Comparison of ENCODE assay signal across 8 cellular contexts in genomic region chr19:10836478-10837325, GRCh38. TPM values are rescaled to one million over a fixed set of nuclear protein-coding genes. Genes with fewer than 3 reads are reported as not detected.
DNase-seq lines count a peak whose midpoint lies in the region; ATAC-seq and TF ChIP-seq lines count a peak whose summit lies in the region.

No MANE protein-coding gene starts in this region.

- 0 out of 2 replicates have a peak, but pooled peaks cover 2% of the 10 kb centered on the region for H3K79me2 ChIP-seq in OCI-LY3 (ENCODE audit: low read length)

- peaks cover 2 to 5% of the 10 kb centered on the region in 2 donors for H3K9me3 Mint-ChIP-seq in activated T-cell treated with anti-CD3 and anti-CD28 coated beads, Interleukin-2, amount 50 U/mL, for 72 hours

- ATAC-seq in HG03354 (IDR thresholded peaks at IDR 0.05; ENCODE audit: poor library complexity, severe bottlenecking, unreplicated experiment) (peak; percentile 12), omental fat pad (ENCODE audit: low FRiP score) (peak; percentile 42)
- peak; percentile 48 to 54 for ATAC-seq in activated T-cell treated with anti-CD3 and anti-CD28 coated beads, Interleukin-2, amount 50 U/mL, for 72 hours (replicated peaks in 1 of 2)

- peaks cover 6 to 11% of the 10 kb centered on the region in 2 donors for H3K36me3 Mint-ChIP-seq in activated T-cell treated with anti-CD3 and anti-CD28 coated beads, Interleukin-2, amount 50 U/mL, for 72 hours (ENCODE audit: insufficient read depth in 2 of 2)

- H3K4me3 ChIP-seq in GM12864 (ENCODE audit: low read depth, low read length): peak overlapping the region; percentile 67
- peak overlapping the region; percentile 82 for H3K4me3 ChIP-seq in OCI-LY3 (ENCODE audit: low read length)
- peak overlapping the region; percentile 79 for H3K4me3 ChIP-seq in fibroblast of villous mesenchyme (ENCODE audit: low read depth, low read length)
- peak overlapping the region; percentile 69 to 74 for H3K4me3 ChIP-seq in tibial artery

- no peaks in the 10 kb centered on the region for H3K27me3 Mint-ChIP-seq in activated T-cell treated with anti-CD3 and anti-CD28 coated beads, Interleukin-2, amount 50 U/mL, for 72 hours (ENCODE audit: low read depth)

- peak overlapping the region; percentile 94 for H3K9ac ChIP-seq in OCI-LY3 (ENCODE audit: low read length)

- H2AFZ ChIP-seq in OCI-LY3 (ENCODE audit: low read depth, low read length): peak overlapping the region; percentile 91

- peak overlapping the region; percentile 92 to 99 for H3K4me3 Mint-ChIP-seq in activated T-cell treated with anti-CD3 and anti-CD28 coated beads, Interleukin-2, amount 50 U/mL, for 72 hours

- peak overlapping the region; percentile 69 for H3K4me2 ChIP-seq in OCI-LY3 (ENCODE audit: low read length)

- no peak for TF ChIP-seq CTCF in GM12864 (IDR thresholded peaks at IDR 0.05; ENCODE audit: low read depth, low read length, missing control alignments)
- TF ChIP-seq CTCF in OCI-LY3 (IDR thresholded peaks at IDR 0.05; ENCODE audit: low read depth, low read length): no peak
- no peak for TF ChIP-seq CTCF in fibroblast of villous mesenchyme (IDR thresholded peaks at IDR 0.05; ENCODE audit: insufficient read depth, low read depth, low read length)
- no peak for TF ChIP-seq CTCF in omental fat pad (IDR thresholded peaks at IDR 0.05)
- TF ChIP-seq CTCF in tibial artery (IDR thresholded peaks at IDR 0.05): no peak

- H3K27ac ChIP-seq in OCI-LY3 (ENCODE audit: low read length) (peak overlapping the region; percentile 85), tibial artery (peak overlapping the region; percentile 95 to 99)

- intact Hi-C loops in tibial artery (cut with DNase I; ENCODE audit: low total_unique reads): loop anchor here (2.0 kb wide), 1 partner anchor 24 kb away; no protein-coding TSS in a partner anchor

- H3K27me3 ChIP-seq in OCI-LY3 (ENCODE audit: low read depth, low read length) (no peaks in the 10 kb centered on the region), tibial artery (no peaks in the 10 kb centered on the region)

- H3K36me3 ChIP-seq in OCI-LY3 (replicated peaks; ENCODE audit: low read depth, low read length) (peaks cover 12% of the 10 kb centered on the region), tibial artery (peaks cover 0 to 27% (median 13%) of the 10 kb centered on the region in 3 donors)

- H3K4me1 Mint-ChIP-seq in activated T-cell treated with anti-CD3 and anti-CD28 coated beads, Interleukin-2, amount 50 U/mL, for 72 hours (ENCODE audit: low read depth): peaks cover 21% of the 10 kb centered on the region

- H3K4me1 ChIP-seq in OCI-LY3 (ENCODE audit: low read length) (peaks cover 8% of the 10 kb centered on the region), tibial artery (peaks cover 0 to 21% (median 9%) of the 10 kb centered on the region in 4 donors)

- peak overlapping the region; percentile 100 for H3K27ac Mint-ChIP-seq in activated T-cell treated with anti-CD3 and anti-CD28 coated beads, Interleukin-2, amount 50 U/mL, for 72 hours

- H4K20me1 ChIP-seq in OCI-LY3 (ENCODE audit: insufficient read depth, low read length): peaks cover 4% of the 10 kb centered on the region; the same call in 1 of the 2 replicates

- H3K9me3 ChIP-seq in OCI-LY3 (ENCODE audit: insufficient read depth, low read length) (peaks cover 2% of the 10 kb centered on the region; the same call in 1 of the 2 replicates), tibial artery (no peaks in the 10 kb centered on the region)

- peak; percentile 87 for DNase-seq in GM12864 (ENCODE audit: low read depth)
- peak; percentile 88 for DNase-seq in activated T-cell treated with anti-CD3 and anti-CD28 coated beads, Interleukin-2, amount 50 U/mL, for 72 hours
- DNase-seq in fibroblast of villous mesenchyme (ENCODE audit: low read depth): no peak
- DNase-seq in omental fat pad (ENCODE audit: low spot score): peak; percentile 46
- DNase-seq in tibial artery: peak; percentile 71 to 92
- DNase-seq in iPS-NIHi7 (ENCODE audit: extremely low spot score): no peak

RNA-seq across cellular contexts. Expression of gene TMED1, which starts 0.7 kb away (rescaled TPM):
- total RNA-seq in activated T-cell treated with anti-CD3 and anti-CD28 coated beads, Interleukin-2, amount 50 U/mL, for 72 hours: 10 to 100 TPM; 19.6 to 21.1 TPM
- 46.6 and 48.3 TPM in 2 replicates for total RNA-seq in fibroblast of villous mesenchyme
- total RNA-seq in omental fat pad: 10 to 100 TPM; 30.1 to 35.7 (median 32.4) TPM

RNA-seq across cellular contexts. Expression of gene C19orf38, which starts 11.5 kb away (rescaled TPM):
- 1 to 10 TPM; 6.2 to 9.9 TPM for total RNA-seq in activated T-cell treated with anti-CD3 and anti-CD28 coated beads, Interleukin-2, amount 50 U/mL, for 72 hours
- 0.43 TPM in 1 of 2 replicates, not detected in the other for total RNA-seq in fibroblast of villous mesenchyme
- total RNA-seq in omental fat pad: 1 to 10 TPM; 1.0 to 7.9 (median 4.9) TPM

RNA-seq across cellular contexts. Expression of gene CARM1, which starts 34.7 kb away (rescaled TPM):
- total RNA-seq in activated T-cell treated with anti-CD3 and anti-CD28 coated beads, Interleukin-2, amount 50 U/mL, for 72 hours: 10 to 100 TPM; 85.0 to 99.5 TPM
- total RNA-seq in fibroblast of villous mesenchyme (38.0 and 40.6 TPM in 2 replicates), omental fat pad (10 to 100 TPM; 11.8 to 20.5 (median 16.5) TPM)

Comparison
In these comparisons a context has a peak if more than half of its experiments do, and no peak if none do; other contexts are left out.
1. DNase-seq: peak in GM12864 (single experiment), activated T-cell treated with anti-CD3 and anti-CD28 coated beads, Interleukin-2, amount 50 U/mL, for 72 hours (2 of 2), omental fat pad (single experiment) and tibial artery (2 of 2); none in fibroblast of villous mesenchyme (single experiment) and iPS-NIHi7 (single experiment).
2. Peak in every context shown above with its lines, with median percentiles within 50 percentile points of each other: H3K4me3 ChIP-seq and ATAC-seq.